In genomic region chr19:50431343-50432220, GRCh38 we compare ENCODE assay signal across 8 cellular contexts. TPM values are rescaled to one million over a fixed set of nuclear protein-coding genes. Genes with fewer than 3 reads are reported as not detected.
DNase-seq lines count a peak whose midpoint lies in the region; ATAC-seq lines count a peak whose summit lies in the region.

No MANE protein-coding gene starts in this region.

- peak; percentile 93 for DNase-seq in AG08395 (ENCODE audit: low spot score)
- peak; percentile 19 for DNase-seq in NCI-H446 treated with DMSO at 0.1 percent for 48 hours (lab: John Stamatoyannopoulos, UW)
- DNase-seq in activated CD4-positive, alpha-beta T cell treated with anti-CD3 and anti-CD28 coated beads for 48 hours = peak; percentile 90
- DNase-seq in dedifferentiated amniotic fluid mesenchymal stem cell (ENCODE audit: extremely low spot score) = peak; percentile 56
- DNase-seq in left lobe of liver (ENCODE audit: low spot score) = peak; percentile 82
- DNase-seq in stimulated activated CD4-positive, alpha-beta T cell treated with anti-CD3 and anti-CD28 coated beads, Interleukin-1b, Interleukin-23, amount 100 ng/mL, for 4 hours (ENCODE audit: low read depth in 2 of 2) = peak; percentile 81 to 86

- peak; percentile 87 for ATAC-seq in GM19023 (IDR thresholded peaks at IDR 0.05; ENCODE audit: unreplicated experiment)
- peak; percentile 82 for ATAC-seq in HG03280 (IDR thresholded peaks at IDR 0.05; ENCODE audit: unreplicated experiment)
- ATAC-seq in left lobe of liver = peak; percentile 94

RNA-seq across cellular contexts. Expression of gene MYBPC2, which starts 1.1 kb away (rescaled TPM):
- not detected for total RNA-seq in left lobe of liver

RNA-seq across cellular contexts. Expression of gene SPIB, which starts 12.8 kb away (rescaled TPM):
- not detected for total RNA-seq in left lobe of liver

RNA-seq across cellular contexts. Expression of gene EMC10, which starts 44.7 kb away (rescaled TPM):
- total RNA-seq in left lobe of liver = 55.2 TPM

RNA-seq across cellular contexts. Expression of gene GARIN5A, which starts 45.1 kb away (rescaled TPM):
- total RNA-seq in left lobe of liver = 1.8 TPM

RNA-seq across cellular contexts. Expression of gene POLD1, which starts 47.4 kb away (rescaled TPM):
- 8.2 TPM for total RNA-seq in left lobe of liver

Comparison
In these comparisons a context has a peak if more than half of its experiments do, and no peak if none do; other contexts are left out.
1. Peak in every context shown above with its lines: DNase-seq and ATAC-seq.
2. DNase-seq: peak in every context shown above with its lines; median percentile 93 in AG08395; 90 in activated CD4-positive, alpha-beta T cell treated with anti-CD3 and anti-CD28 coated beads for 48 hours; 84 in stimulated activated CD4-positive, alpha-beta T cell treated with anti-CD3 and anti-CD28 coated beads, Interleukin-1b, Interleukin-23, amount 100 ng/mL, for 4 hours; 82 in left lobe of liver; 56 in dedifferentiated amniotic fluid mesenchymal stem cell; 19 in NCI-H446 treated with DMSO at 0.1 percent for 48 hours.